8 cellular contexts compared by ENCODE assay signal in genomic region chr21:38733973-38734546, GRCh38.
DNase-seq lines count a peak whose midpoint lies in the region; ATAC-seq and TF ChIP-seq lines count a peak whose summit lies in the region.

No MANE protein-coding gene starts in this region.

- H3K4me2 ChIP-seq in neural cell (ENCODE audit: low read length), result peak overlapping the region; percentile 71

- H3K9me2 ChIP-seq in neural cell (ENCODE audit: insufficient read depth, low read length), result no peaks in the 10 kb centered on the region

- no peaks in the 10 kb centered on the region for H3K79me2 ChIP-seq in neural cell (replicated peaks; ENCODE audit: insufficient read depth, low read length)

- DNase-seq in DMS153 treated with DMSO at 0.1 percent for 48 hours (lab: John Stamatoyannopoulos, UW; ENCODE audit: unreplicated experiment), result peak; percentile 73
- peak; percentile 82 for DNase-seq in LHCN-M2 (ENCODE audit: low read depth)
- DNase-seq in SHP77 (lab: John Stamatoyannopoulos, UW), result peak; percentile 89 to 90
- DNase-seq in activated gamma-delta T cell treated with Interleukin-2 at 50 U/mL for 16 hours, result peak; percentile 74
- peak; percentile 66 to 88 for DNase-seq in foreskin fibroblast
- DNase-seq in stimulated activated naive CD4-positive, alpha-beta T cell (lab: John Stamatoyannopoulos, UW), result peak in 5 of 6 experiments; percentile 41 to 72 (median 57)

- TF ChIP-seq EP300 in neural cell (conservative IDR thresholded peaks at IDR 0.05; ENCODE audit: poor library complexity, severe bottlenecking), result no peak

- no peak for ATAC-seq in HG02759 (IDR thresholded peaks at IDR 0.05; ENCODE audit: unreplicated experiment)

- H3F3A ChIP-seq in neural cell (ENCODE audit: insufficient read depth, low read length, poor library complexity, severe bottlenecking), result no peaks in the 10 kb centered on the region

- no peaks in the 10 kb centered on the region for H3K27me3 ChIP-seq in neural cell (ENCODE audit: insufficient read depth, low read depth, low read length)

- H2AFZ ChIP-seq in neural cell (ENCODE audit: low read depth, low read length), result peak overlapping the region; percentile 28

- peak; percentile 96 for TF ChIP-seq RAD21 in neural cell (conservative IDR thresholded peaks at IDR 0.05)

- peak overlapping the region; percentile 10 to 40 for H3K4me3 ChIP-seq in foreskin fibroblast (ENCODE audit: low read depth in 1 of 2, low read length in 2 of 2)
- peak overlapping the region; percentile 69 for H3K4me3 ChIP-seq in neural cell (ENCODE audit: low read length)

- TF ChIP-seq CTCF in foreskin fibroblast (IDR thresholded peaks at IDR 0.05; ENCODE audit: low read depth, low read length), result peak; percentile 90
- peak; percentile 98 for TF ChIP-seq CTCF in neural cell (IDR thresholded peaks at IDR 0.05; ENCODE audit: poor library complexity, severe bottlenecking)

- H3K9me3 ChIP-seq in neural cell (ENCODE audit: low read length), result no peaks in the 10 kb centered on the region

- H4K20me1 ChIP-seq in neural cell (ENCODE audit: insufficient read depth), result no peaks in the 10 kb centered on the region

- no peak overlapping the region for H3K27ac ChIP-seq in neural cell (ENCODE audit: low read length)

- H3K36me3 ChIP-seq in neural cell (ENCODE audit: insufficient read depth, low read length), result no peaks in the 10 kb centered on the region

- H3K9ac ChIP-seq in neural cell (ENCODE audit: low read length), result peak overlapping the region; percentile 55

TF ChIP-seq in neural cell, 6 proteins besides CTCF, POLR2A, EP300 and RAD21:
- peak; percentile 53 for TF ChIP-seq MXI1 (conservative IDR thresholded peaks at IDR 0.05; ENCODE audit: poor library complexity, severe bottlenecking)
- TF ChIP-seq EZH2 (IDR thresholded peaks at IDR 0.05; ENCODE audit: borderline replicate concordance, insufficient read depth, low read length, poor library complexity, severe bottlenecking), result no peak
- TF ChIP-seq SMC3 (conservative IDR thresholded peaks at IDR 0.05; ENCODE audit: poor library complexity), result peak; percentile 98
